ENCODE assay signal across 12 cellular contexts in genomic region chr1:69569983-69570755, GRCh38. TPM values are rescaled to one million over a fixed set of nuclear protein-coding genes. Genes with fewer than 3 reads are reported as not detected.
DNase-seq lines count a peak whose midpoint lies in the region; ATAC-seq and TF ChIP-seq lines count a peak whose summit lies in the region.
"Had no signal": no experiment of that assay in that cellular context is flagged by ENCODE, and none has a peak within 500 bp of the region (broad histone marks: within the 10 kb centered on the region; RNA-seq: fewer than 3 reads in every experiment).

No MANE protein-coding gene starts in this region.

- peaks cover 86% of the 10 kb centered on the region for H3K27me3 Mint-ChIP-seq in H9 (ENCODE audit: low read depth)
- peaks cover 76% of the 10 kb centered on the region for H3K27me3 Mint-ChIP-seq in WTC11 (ENCODE audit: low read depth)
- H3K27me3 Mint-ChIP-seq in CD8-positive, alpha-beta memory T cell = peaks cover 21 to 25% of the 10 kb centered on the region in 2 donors

- no peak overlapping the region for H2AFZ ChIP-seq in H9 (ENCODE audit: low read length)

- CTCF ChIA-PET in WTC11 (lab: Charles Lee) = no interaction called here
- CTCF ChIA-PET in CD8-positive, alpha-beta memory T cell (lab: Charles Lee) = no interaction called here

- no peak overlapping the region for H2AK5ac ChIP-seq in H9 (ENCODE audit: insufficient read length, low read length)

- TF ChIP-seq POLR2A in lower leg skin (IDR thresholded peaks at IDR 0.05) = no peak

- H3K27me3 ChIP-seq in H9 (ENCODE audit: insufficient read depth, low read length) (peaks cover 22% of the 10 kb centered on the region), iPS-15b (ENCODE audit: control insufficient read depth, insufficient read depth, low read length) (peaks cover 64% of the 10 kb centered on the region), psoas muscle (ENCODE audit: insufficient read depth in 3 of 3, low read length in 2 of 3) (peaks cover 0 to 40% (median 10%) of the 10 kb centered on the region in 3 donors)
- no peaks in the 10 kb centered on the region for H3K27me3 ChIP-seq in CD8-positive, alpha-beta memory T cell (ENCODE audit: insufficient read depth, low read length, poor library complexity, severe bottlenecking)

- POLR2A ChIA-PET in WTC11 (lab: Charles Lee) = no interaction called here
- POLR2A ChIA-PET in CD8-positive, alpha-beta memory T cell (lab: Charles Lee) = no interaction called here

- ATAC-seq in WTC11 (no peak), psoas muscle (no peak)
- no peak for ATAC-seq in stimulated activated effector memory CD8-positive, alpha-beta T cell treated with anti-CD3 and anti-CD28 coated beads, Interleukin-12 subunit alpha, Interleukin-12 subunit beta, amount 100 ng/mL, for 72 hours

- no peak overlapping the region for H3K14ac ChIP-seq in H9 (ENCODE audit: insufficient read depth, low read length)

- no peak overlapping the region for H4K91ac ChIP-seq in H9 (ENCODE audit: insufficient read length, low read depth, low read length)

- no peak overlapping the region for H2BK15ac ChIP-seq in H9 (ENCODE audit: low read depth, low read length)

- no peak overlapping the region for H2BK5ac ChIP-seq in H9 (ENCODE audit: insufficient read length, low read length)

- no peak overlapping the region for H2BK12ac ChIP-seq in H9 (ENCODE audit: insufficient read length, low read depth, low read length)

- H3K27ac ChIP-seq in H9 (ENCODE audit: insufficient read length, low read depth, low read length) = no peak overlapping the region
- no peak overlapping the region for H3K27ac ChIP-seq in psoas muscle
- no peak overlapping the region for H3K27ac ChIP-seq in CD8-positive, alpha-beta memory T cell (ENCODE audit: low read depth, low read length)

- no peak overlapping the region for H2BK20ac ChIP-seq in H9 (ENCODE audit: low read depth, low read length, poor library complexity, severe bottlenecking)

- H3K79me1 ChIP-seq in H9 (ENCODE audit: insufficient read depth, low read depth, low read length, poor library complexity, severe bottlenecking) = no peaks in the 10 kb centered on the region

- intact Hi-C loops in psoas muscle (cut with DNase I) = no loop called here
- intact Hi-C loops in lower leg skin (cut with DNase I; ENCODE audit: low total_unique reads) = loop anchor here (5.0 kb wide), 1 partner anchor 1393 kb away; no protein-coding TSS in a partner anchor

- no peak overlapping the region for H3K9ac ChIP-seq in H9 (ENCODE audit: extremely low read depth, insufficient read length, low read length)
- no peak overlapping the region for H3K9ac ChIP-seq in iPS-15b (ENCODE audit: low read depth, low read length)

- peak overlapping the region; percentile 84 for H3K4me2 ChIP-seq in H9 (ENCODE audit: insufficient read depth, insufficient read length, low read length)

- H3T11ph ChIP-seq in H9 (ENCODE audit: low read length) = no peak overlapping the region

- H3K9me3 Mint-ChIP-seq in H9 = no peaks in the 10 kb centered on the region; a peak in 1 of 5 replicates
- no peaks in the 10 kb centered on the region for H3K9me3 Mint-ChIP-seq in WTC11
- H3K9me3 Mint-ChIP-seq in stimulated activated effector memory CD8-positive, alpha-beta T cell treated with anti-CD3 and anti-CD28 coated beads, Interleukin-12 subunit alpha, Interleukin-12 subunit beta, amount 100 ng/mL, for 72 hours = peaks cover 7% of the 10 kb centered on the region
- peaks cover 11 to 31% (median 15%) of the 10 kb centered on the region in 5 donors for H3K9me3 Mint-ChIP-seq in CD8-positive, alpha-beta memory T cell

- H3K36me3 ChIP-seq in iPS-15b (ENCODE audit: control insufficient read depth, insufficient read depth, low read length) (no peaks in the 10 kb centered on the region), psoas muscle (ENCODE audit: insufficient read depth in 1 of 2, low read depth in 1 of 2) (no peaks in the 10 kb centered on the region)
- no peaks in the 10 kb centered on the region for H3K36me3 ChIP-seq in CD8-positive, alpha-beta memory T cell (ENCODE audit: insufficient read depth, low read length)

- peaks cover 18% of the 10 kb centered on the region for H3K23me2 ChIP-seq in H9 (ENCODE audit: insufficient read length, low read depth, low read length, poor library complexity, severe bottlenecking)

- no peaks in the 10 kb centered on the region for H3K79me2 ChIP-seq in H9 (ENCODE audit: insufficient read depth, low read length)

- H3K4ac ChIP-seq in H9 (ENCODE audit: low read depth, low read length) = no peak overlapping the region

- H4K8ac ChIP-seq in H9 (replicated peaks; ENCODE audit: insufficient read length, low read depth, low read length) = no peak overlapping the region

- H3K4me3 ChIP-seq in iPS-15b (ENCODE audit: low read depth, low read length) (peak overlapping the region; percentile 37), psoas muscle (peak overlapping the region; percentile 72), lower leg skin (ENCODE audit: low read depth, poor library complexity, severe bottlenecking) (no peak overlapping the region)
- H3K4me3 ChIP-seq in CD8-positive, alpha-beta memory T cell (ENCODE audit: low read length) = no peak overlapping the region

- H2BK120ac ChIP-seq in H9 (ENCODE audit: low read depth, low read length, poor library complexity, severe bottlenecking) = no peak overlapping the region

- H3K36me3 Mint-ChIP-seq in H9 (ENCODE audit: insufficient read depth in 1 of 3, low read depth in 3 of 3) (no peaks in the 10 kb centered on the region; a peak in 1 of 7 replicates), WTC11 (no peaks in the 10 kb centered on the region)
- H3K36me3 Mint-ChIP-seq in stimulated activated effector memory CD8-positive, alpha-beta T cell treated with anti-CD3 and anti-CD28 coated beads, Interleukin-12 subunit alpha, Interleukin-12 subunit beta, amount 100 ng/mL, for 72 hours = peaks cover 7% of the 10 kb centered on the region
- H3K36me3 Mint-ChIP-seq in CD8-positive, alpha-beta memory T cell = peaks cover 0 to 3% (median 0%) of the 10 kb centered on the region in 3 donors

- H4K5ac ChIP-seq in H9 (ENCODE audit: insufficient read length, low read depth, low read length) = no peak overlapping the region

- H3K4me1 Mint-ChIP-seq in H9 = peaks cover 20% of the 10 kb centered on the region in 2 experiments
- peaks cover 19% of the 10 kb centered on the region for H3K4me1 Mint-ChIP-seq in WTC11
- no peaks in the 10 kb centered on the region for H3K4me1 Mint-ChIP-seq in stimulated activated effector memory CD8-positive, alpha-beta T cell treated with anti-CD3 and anti-CD28 coated beads, Interleukin-12 subunit alpha, Interleukin-12 subunit beta, amount 100 ng/mL, for 72 hours
- H3K4me1 Mint-ChIP-seq in CD8-positive, alpha-beta memory T cell = no peaks in the 10 kb centered on the region

- H4K20me1 ChIP-seq in H9 (ENCODE audit: control insufficient read depth, insufficient read depth, insufficient read length) = no peaks in the 10 kb centered on the region

- H3K4me1 ChIP-seq in H9 (ENCODE audit: insufficient read depth, low read length) (no peaks in the 10 kb centered on the region), iPS-15b (ENCODE audit: control insufficient read depth, insufficient read depth, low read length) (no peaks in the 10 kb centered on the region), psoas muscle (no peaks in the 10 kb centered on the region)
- H3K4me1 ChIP-seq in CD8-positive, alpha-beta memory T cell (ENCODE audit: insufficient read depth, low read length) = no peaks in the 10 kb centered on the region

- peak overlapping the region; percentile 75 to 92 for H3K4me3 Mint-ChIP-seq in H9
- H3K4me3 Mint-ChIP-seq in WTC11 = peak overlapping the region; percentile 84
- no peak overlapping the region for H3K4me3 Mint-ChIP-seq in stimulated activated effector memory CD8-positive, alpha-beta T cell treated with anti-CD3 and anti-CD28 coated beads, Interleukin-12 subunit alpha, Interleukin-12 subunit beta, amount 100 ng/mL, for 72 hours
- no peak overlapping the region for H3K4me3 Mint-ChIP-seq in CD8-positive, alpha-beta memory T cell
- H3K4me3 Mint-ChIP-seq: CD4-positive, CD25-positive, alpha-beta regulatory T cell had no signal

- no peak overlapping the region for H3K18ac ChIP-seq in H9 (ENCODE audit: insufficient read length, low read depth, low read length)

- no CpG with 5 or more reads among the region's 21 CpGs for WGBS in H9 (ENCODE audit: extremely low coverage, insufficient read length, low lambda C conversion rate)
- 33 to 34% (median 34%) methylated on average over 21 of the region's 21 CpGs for WGBS in psoas muscle, 3 donors
- 27 to 32% methylated on average over 21 of the region's 21 CpGs for WGBS in lower leg skin, 2 donors

- TF ChIP-seq CTCF in H9 (conservative IDR thresholded peaks at IDR 0.05) = no peak
- no peak for TF ChIP-seq CTCF in WTC11 (IDR thresholded peaks at IDR 0.05)
- no peak for TF ChIP-seq CTCF in psoas muscle (IDR thresholded peaks at IDR 0.05)
- TF ChIP-seq CTCF in lower leg skin (IDR thresholded peaks at IDR 0.05) = no peak

- H3K56ac ChIP-seq in H9 (ENCODE audit: insufficient read length, low read depth, low read length) = no peak overlapping the region

- no peak overlapping the region for H3K23ac ChIP-seq in H9 (ENCODE audit: insufficient read length, low read depth, low read length)

- no peaks in the 10 kb centered on the region for H3K9me3 ChIP-seq in H9 (ENCODE audit: control insufficient read depth, low read depth, low read length)
- H3K9me3 ChIP-seq in iPS-15b (ENCODE audit: control insufficient read depth, insufficient read depth, low read length) = no peaks in the 10 kb centered on the region
- no peaks in the 10 kb centered on the region for H3K9me3 ChIP-seq in psoas muscle
- H3K9me3 ChIP-seq in CD8-positive, alpha-beta memory T cell (ENCODE audit: low read length) = no peaks in the 10 kb centered on the region

- no peak overlapping the region for H3K27ac Mint-ChIP-seq in H9
- H3K27ac Mint-ChIP-seq in WTC11 = no peak overlapping the region
- no peak overlapping the region for H3K27ac Mint-ChIP-seq in stimulated activated effector memory CD8-positive, alpha-beta T cell treated with anti-CD3 and anti-CD28 coated beads, Interleukin-12 subunit alpha, Interleukin-12 subunit beta, amount 100 ng/mL, for 72 hours
- H3K27ac Mint-ChIP-seq in CD8-positive, alpha-beta memory T cell = no peak overlapping the region
- H3K27ac Mint-ChIP-seq: CD4-positive, CD25-positive, alpha-beta regulatory T cell had no signal

- peak; percentile 30 for DNase-seq in H9
- DNase-seq in WTC11 (ENCODE audit: low spot score) = no peak
- no peak for DNase-seq in psoas muscle
- DNase-seq in NCI-H226 = no peak
- DNase-seq in lower leg skin (ENCODE audit: low spot score in 2 of 2) = no peak
- no peak for DNase-seq in stimulated activated effector memory CD8-positive, alpha-beta T cell treated with anti-CD3 and anti-CD28 coated beads, Interleukin-12 subunit alpha, Interleukin-12 subunit beta, amount 100 ng/mL, for 72 hours (ENCODE audit: low spot score in 2 of 2)
- no peak for DNase-seq in CD8-positive, alpha-beta memory T cell
- DNase-seq: activated T-cell treated with anti-CD3 and anti-CD28 coated beads for 4 hours; CD4-positive, CD25-positive, alpha-beta regulatory T cell; NCI-H1694 treated with DMSO at 0.1 percent for 48 hours; RPMI8226 had no signal

RNA-seq across cellular contexts. Expression of gene LRRC7, which starts 2.4 kb away (rescaled TPM):
- total RNA-seq in H9 (2021) (not detected in 2 replicates), WTC11 (2021) (not detected in 3 replicates), psoas muscle (1 to 10 TPM in 1 of 4 donors, under 1 TPM in 1, not detected in 2; 0.96 to 1.2 TPM), lower leg skin (under 1 TPM; 0.11 to 0.88 (median 0.36) TPM)
- polyA plus RNA-seq in psoas muscle = under 1 TPM; 0.33 to 0.94 (median 0.43) TPM
- total RNA-seq in CD8-positive, alpha-beta memory T cell = not detected
- polyA plus RNA-seq in CD8-positive, alpha-beta memory T cell = not detected

Comparison
In these comparisons a context has a peak if more than half of its experiments do, and no peak if none do; other contexts are left out.
1. H3K4me3 Mint-ChIP-seq: peak in H9 (2 of 2) and WTC11 (single experiment); none in stimulated activated effector memory CD8-positive, alpha-beta T cell treated with anti-CD3 and anti-CD28 coated beads, Interleukin-12 subunit alpha, Interleukin-12 subunit beta, amount 100 ng/mL, for 72 hours (single experiment) and CD8-positive, alpha-beta memory T cell (0 of 7).
2. H3K4me3 ChIP-seq: peak in iPS-15b (single experiment) and psoas muscle (single experiment); none in lower leg skin (single experiment) and CD8-positive, alpha-beta memory T cell (single experiment).